ENCODE assay signal across 27 cellular contexts in the genomic region with DNA sequence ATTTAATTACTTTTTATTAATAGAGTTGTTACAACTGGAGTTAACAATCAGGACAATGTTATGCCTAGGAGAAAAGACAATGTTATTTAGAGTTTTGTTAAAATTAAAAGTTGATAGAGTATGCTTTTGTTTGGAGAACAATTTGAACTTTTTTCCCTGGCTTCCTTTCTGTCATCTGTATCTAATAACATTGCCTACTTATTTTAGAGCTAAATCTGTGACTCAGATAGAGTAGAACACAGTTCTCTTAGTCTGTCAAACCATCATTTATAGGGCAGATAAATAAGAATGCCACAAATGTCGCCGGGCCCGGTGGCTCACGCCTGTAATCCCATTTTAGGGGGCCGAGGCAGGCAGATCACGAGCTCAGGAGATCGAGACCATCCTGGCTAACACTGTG. TPM values are rescaled to one million over a fixed set of nuclear protein-coding genes. Genes with fewer than 3 reads are reported as not detected.
"Had no signal": no experiment of that assay in that cellular context is flagged by ENCODE, and none has a peak within 500 bp of the region (broad histone marks: within the 10 kb centered on the region; RNA-seq: fewer than 3 reads in every experiment).

No MANE protein-coding gene starts in this region.

- H3K27me3 ChIP-seq: foreskin keratinocyte, gastroesophageal sphincter, heart left ventricle, ovary, sigmoid colon, stomach, thyroid gland, vagina had no signal

- H3K4me1 ChIP-seq: gastroesophageal sphincter, heart left ventricle, lower lobe of right lung, psoas muscle, sigmoid colon, stomach, thyroid gland, vagina had no signal

- FAIRE-seq: islet of Langerhans had no signal

- DNase-seq: cortex of kidney; foreskin keratinocyte; heart left ventricle; hippocampal formation; left ventricle myocardium superior; lower lobe of right lung; naive thymus-derived CD8-positive, alpha-beta T cell; nephron progenitor cell; nucleus accumbens; ovary; posterior cingulate gyrus; psoas muscle; right cardiac atrium; sigmoid colon; stimulated activated CD4-positive, alpha-beta T cell treated with anti-CD3 and anti-CD28 coated beads, Interleukin-2, amount 100 ng/mL, for 24 hours; stimulated activated CD4-positive, alpha-beta T cell treated with anti-CD3 and anti-CD28 coated beads, Interleukin-4, amount 100 ng/mL, for 24 hours; stimulated activated naive CD4-positive, alpha-beta T cell treated with Interleukin-2 at 50 U/mL for 16 hours; stomach; thyroid gland; trophoblast cell had no signal

- ATAC-seq: esophagus mucosa; foreskin keratinocyte; gastroesophageal sphincter; heart left ventricle; left ventricle myocardium superior; lower lobe of right lung; naive thymus-derived CD8-positive, alpha-beta T cell; psoas muscle; right cardiac atrium; stimulated activated effector memory CD8-positive, alpha-beta T cell treated with anti-CD3 and anti-CD28 coated beads, Interleukin-12 subunit alpha, Interleukin-12 subunit beta, amount 100 ng/mL, for 72 hours had no signal

- H3K4me3 ChIP-seq: gastroesophageal sphincter, heart left ventricle, lower lobe of right lung, ovary, psoas muscle, sigmoid colon, stomach, thyroid gland, vagina had no signal

- H3K27ac ChIP-seq: epithelial cell of prostate, foreskin keratinocyte, gastroesophageal sphincter, heart left ventricle, lower lobe of right lung, ovary, psoas muscle, sigmoid colon, stomach, thyroid gland, vagina had no signal

- H3K36me3 ChIP-seq: gastroesophageal sphincter, heart left ventricle, lower lobe of right lung, ovary, sigmoid colon, stomach, thyroid gland, vagina had no signal

- H3K9me3 ChIP-seq: gastroesophageal sphincter, heart left ventricle, lower lobe of right lung, ovary, psoas muscle, sigmoid colon, stomach, thyroid gland, vagina had no signal

RNA-seq across cellular contexts. Expression of gene YAP1, which starts 28.9 kb away (rescaled TPM):
- total RNA-seq: naive thymus-derived CD8-positive, alpha-beta T cell had no signal
- polyA plus RNA-seq: naive thymus-derived CD8-positive, alpha-beta T cell had no signal

RNA-seq across cellular contexts. Expression of gene CFAP300, which starts 34.1 kb away (rescaled TPM):
- total RNA-seq: dermis microvascular lymphatic vessel endothelial cell; naive thymus-derived CD8-positive, alpha-beta T cell had no signal
- polyA plus RNA-seq: naive thymus-derived CD8-positive, alpha-beta T cell had no signal
